Comparison of ENCODE assay signal across 8 cellular contexts in genomic region chr11:112961146-112961668, GRCh38. TPM values are rescaled to one million over a fixed set of nuclear protein-coding genes. Genes with fewer than 3 reads are reported as not detected.
A peak's percentile ranks its signal among the peaks of the same experiment; 100 is the strongest.
DNase-seq lines count a peak whose midpoint lies in the region; ATAC-seq and TF ChIP-seq lines count a peak whose summit lies in the region.

Gene NCAM1 (plus strand): TSS chr11:112961420.

- DNase-seq in Caco-2 (peak; percentile 78 to 89), KG1 (lab: John Stamatoyannopoulos, UW) (peak; percentile 45), PC-3 (peak; percentile 23), MCF 10A (ENCODE audit: unreplicated experiment) (peak; percentile 54), renal cortical epithelial cell (ENCODE audit: low read depth) (peak; percentile 7)

- H3K4me1 Mint-ChIP-seq in Caco-2 (ENCODE audit: low read depth, unreplicated experiment): peaks cover 4% of the 10 kb centered on the region
- peaks cover 14% of the 10 kb centered on the region for H3K4me1 Mint-ChIP-seq in MCF 10A (ENCODE audit: insufficient read depth, unreplicated experiment)

- peaks cover 2% of the 10 kb centered on the region for H3K27me3 ChIP-seq in Caco-2 (replicated peaks; ENCODE audit: control insufficient read depth, insufficient read depth, low read length)
- peaks cover 63% of the 10 kb centered on the region for H3K27me3 ChIP-seq in PC-3 (ENCODE audit: low read length)
- peaks cover 36% of the 10 kb centered on the region for H3K27me3 ChIP-seq in iPS-18a (ENCODE audit: control insufficient read depth, insufficient read depth, low read length)

- ATAC-seq in PC-3 (peak; percentile 44), GM19023 (IDR thresholded peaks at IDR 0.05; ENCODE audit: unreplicated experiment) (no peak), GM21526 (IDR thresholded peaks at IDR 0.05; ENCODE audit: low FRiP score, unreplicated experiment) (no peak)

- H3K9me2 ChIP-seq in PC-3 (replicated peaks; ENCODE audit: low read length): no peaks in the 10 kb centered on the region

- 0 out of 2 replicates have a peak, but pooled peaks cover 5% of the 10 kb centered on the region for H3K4me1 ChIP-seq in Caco-2
- H3K4me1 ChIP-seq in PC-3 (ENCODE audit: insufficient read depth, low read length): 0 out of 2 replicates have a peak, but pooled peaks cover 11% of the 10 kb centered on the region
- peaks cover 4% of the 10 kb centered on the region for H3K4me1 ChIP-seq in iPS-18a (ENCODE audit: control insufficient read depth, low read depth, low read length)

- peak within 1 kb of the TSS; percentile 74 for H3K4me3 Mint-ChIP-seq in Caco-2 (ENCODE audit: unreplicated experiment)
- peak within 1 kb of the TSS; percentile 73 for H3K4me3 Mint-ChIP-seq in MCF 10A (ENCODE audit: unreplicated experiment)

- intact Hi-C loops in Caco-2 (cut with micrococcal nuclease; ENCODE audit: unreplicated experiment): loop anchor here (1.0 to 10.0 kb wide), 2 partner anchors 349 to 366 kb away; no protein-coding TSS in a partner anchor
- intact Hi-C loops in PC-3 (cut with micrococcal nuclease): no loop called here
- intact Hi-C loops in MCF 10A (cut with micrococcal nuclease): no loop called here

- CTCF ChIA-PET in Caco-2 (lab: Charles Lee) (no interaction called here), PC-3 (lab: Charles Lee) (no interaction called here), MCF 10A (lab: Yijun Ruan, JAX) (interaction anchor here (0.5 kb wide), 1 partner anchor 329 kb away, joined by 3 read pairs; no protein-coding TSS in a partner anchor)

- H3K4me2 ChIP-seq in PC-3 (ENCODE audit: low read length): peak within 1 kb of the TSS; percentile 70

- H3K79me2 ChIP-seq in PC-3 (ENCODE audit: low read length): no peaks in the 10 kb centered on the region

- H3K27ac Mint-ChIP-seq in Caco-2 (ENCODE audit: unreplicated experiment): no peak within 1 kb of the TSS
- H3K27ac Mint-ChIP-seq in MCF 10A (ENCODE audit: low read depth, unreplicated experiment): no peak within 1 kb of the TSS

- TF ChIP-seq CTCF in Caco-2 (IDR thresholded peaks at IDR 0.05; ENCODE audit: insufficient read depth in 1 of 2, low read depth in 1 of 2, low read length in 1 of 2, severe bottlenecking in 1 of 2, unreplicated experiment in 1 of 2) (no peak), PC-3 (conservative IDR thresholded peaks at IDR 0.05; ENCODE audit: low read depth, low read length) (no peak), MCF 10A (IDR thresholded peaks at IDR 0.05; ENCODE audit: unreplicated experiment) (no peak)

- no peaks in the 10 kb centered on the region for H4K20me1 ChIP-seq in PC-3 (ENCODE audit: low read length)

- H3K9me3 ChIP-seq in Caco-2 (no peaks in the 10 kb centered on the region), PC-3 (ENCODE audit: low read length) (no peaks in the 10 kb centered on the region), iPS-18a (ENCODE audit: control insufficient read depth, low read depth, low read length) (no peaks in the 10 kb centered on the region)

- H2AFZ ChIP-seq in PC-3 (ENCODE audit: low read length): peak within 1 kb of the TSS; percentile 39; the same call in 1 of the 2 replicates

- H3K27me3 Mint-ChIP-seq in Caco-2 (ENCODE audit: insufficient read depth, unreplicated experiment): peaks cover 49% of the 10 kb centered on the region
- H3K27me3 Mint-ChIP-seq in MCF 10A (ENCODE audit: insufficient read depth, unreplicated experiment): peaks cover 59% of the 10 kb centered on the region

- H3K9ac ChIP-seq in PC-3 (ENCODE audit: low read length) (no peak within 1 kb of the TSS), iPS-18a (ENCODE audit: low read length) (no peak within 1 kb of the TSS)

- no peaks in the 10 kb centered on the region for H3K36me3 ChIP-seq in Caco-2 (ENCODE audit: control insufficient read depth, insufficient read depth, low read length)
- no peaks in the 10 kb centered on the region for H3K36me3 ChIP-seq in PC-3 (ENCODE audit: low read depth, low read length)
- H3K36me3 ChIP-seq in iPS-18a (ENCODE audit: control insufficient read depth, low read depth, low read length): no peaks in the 10 kb centered on the region

- H3K36me3 Mint-ChIP-seq in Caco-2 (ENCODE audit: insufficient read depth, unreplicated experiment) (no peaks in the 10 kb centered on the region), MCF 10A (ENCODE audit: insufficient read depth, unreplicated experiment) (peaks cover 4% of the 10 kb centered on the region)

- H3K4me3 ChIP-seq in Caco-2 (ENCODE audit: low read depth, low read length): peak within 1 kb of the TSS; percentile 36
- peak within 1 kb of the TSS; percentile 40 for H3K4me3 ChIP-seq in PC-3 (ENCODE audit: low read length)
- peak within 1 kb of the TSS; percentile 91 for H3K4me3 ChIP-seq in iPS-18a (ENCODE audit: low read length)

- H3F3A ChIP-seq in PC-3 (ENCODE audit: low read length, unreplicated experiment): no peaks in the 10 kb centered on the region

- no peaks in the 10 kb centered on the region for H3K9me3 Mint-ChIP-seq in Caco-2 (ENCODE audit: unreplicated experiment)
- H3K9me3 Mint-ChIP-seq in MCF 10A (ENCODE audit: unreplicated experiment): no peaks in the 10 kb centered on the region

- H3K27ac ChIP-seq in PC-3 (ENCODE audit: low read length): no peak within 1 kb of the TSS
- H3K27ac ChIP-seq in iPS-18a (ENCODE audit: low read length): no peak within 1 kb of the TSS

- no TSS peak for BruUV-seq in Caco-2 (replicated peaks; lab: Mats Ljungman, UMichigan)
- BruUV-seq in PC-3 (replicated peaks; lab: Mats Ljungman, UMichigan): no TSS peak
- no TSS peak for BruUV-seq in MCF 10A (replicated peaks; lab: Mats Ljungman, UMichigan)

- POLR2A ChIA-PET in Caco-2 (lab: Charles Lee) (interaction anchor here (0.9 kb wide), 1 partner anchor 339 kb away, joined by 4 read pairs; no protein-coding TSS in a partner anchor), PC-3 (lab: Charles Lee; ENCODE audit: unreplicated experiment) (no interaction called here), MCF 10A (lab: Yijun Ruan, JAX) (interaction anchor here (0.6 to 1.2 kb wide), 5 partner anchors 11 to 644 kb away, joined by 3 to 5 read pairs (median 3); no protein-coding TSS in a partner anchor)

RNA-seq across cellular contexts. Expression of gene NCAM1, which starts in this region (rescaled TPM):
- 0.95 and 1.1 TPM in 2 replicates for total RNA-seq in Caco-2 (2022)
- not detected in 2 replicates for total RNA-seq in PC-3 (2014; rRNA removed)
- 0.19 and 0.39 TPM in 2 replicates for total RNA-seq in MCF 10A (2022)
- total RNA-seq in renal cortical epithelial cell: 1.9 and 3.9 TPM in 2 replicates

Comparison
In these comparisons a context has a peak if more than half of its experiments do, and no peak if none do; other contexts are left out.
1. Peak in DNase-seq, ATAC-seq, H3K4me3 ChIP-seq and H3K4me2 ChIP-seq in PC-3; RNA of the gene not detected or under 1 TPM.
2. Peak in DNase-seq in MCF 10A; RNA of the gene not detected or under 1 TPM.
3. DNase-seq: peak in every context shown above with its lines; median percentile 84 in Caco-2; 54 in MCF 10A; 45 in KG1; 23 in PC-3; 7 in renal cortical epithelial cell.
4. H3K4me3 ChIP-seq: peak in every context shown above with its lines; median percentile 91 in iPS-18a; 40 in PC-3; 36 in Caco-2.